20 cellular contexts compared by ENCODE assay signal in the genomic region with DNA sequence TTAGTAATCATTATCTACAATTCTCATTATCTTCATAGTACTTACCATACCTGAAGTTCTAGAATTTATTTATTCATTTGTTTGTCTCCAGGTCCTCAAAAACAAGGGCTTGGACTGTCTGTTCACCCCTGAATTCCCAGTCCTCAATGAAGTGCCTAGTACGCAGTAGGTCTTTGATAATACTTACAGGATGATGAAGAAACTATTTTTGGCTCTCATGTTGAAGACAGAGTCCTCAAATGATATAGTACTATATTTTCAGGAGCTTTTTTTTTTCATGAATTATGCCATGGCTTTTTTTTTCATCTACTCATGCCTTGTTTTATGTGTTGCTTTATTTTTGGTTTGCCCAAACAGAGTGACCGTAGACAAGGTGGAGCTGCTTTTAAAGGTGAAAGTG.
DNase-seq lines count a peak whose midpoint lies in the region; ATAC-seq and TF ChIP-seq lines count a peak whose summit lies in the region.
"Had no signal": no experiment of that assay in that cellular context is flagged by ENCODE, and none has a peak within 500 bp of the region (broad histone marks: within the 10 kb centered on the region; RNA-seq: fewer than 3 reads in every experiment).

No MANE protein-coding gene starts in this region.

- H3K9me3 ChIP-seq in heart left ventricle (no peaks in the 10 kb centered on the region), tibial artery (no peaks in the 10 kb centered on the region)
- H3K9me3 ChIP-seq: MG63, SJSA1 had no signal

- DNase-seq in heart left ventricle = no peak
- DNase-seq in cardiac septum (ENCODE audit: low spot score) = no peak
- DNase-seq in tibial artery = no peak
- no peak for DNase-seq in head of caudate nucleus
- DNase-seq in GM10266 (ENCODE audit: extremely low spot score) = no peak
- DNase-seq: EL; GDM1; IMR-90; KG1; MG63; NCI-H1694; NCI-H2029 treated with DMSO at 0.1 percent for 48 hours; NCI-H446 treated with DMSO at 0.1 percent for 48 hours; NCI-H526; NCI-H82; NK-92 treated with Interleukin-12 subunit alpha and Interleukin-12 subunit beta, amount 100 ng/mL, for 24 hours; PC-3 had no signal

- peaks cover 0 to 14% (median 3%) of the 10 kb centered on the region in 12 donors for H3K4me1 ChIP-seq in heart left ventricle
- peaks cover 7% of the 10 kb centered on the region for H3K4me1 ChIP-seq in rectal smooth muscle tissue (ENCODE audit: control insufficient read depth, insufficient read depth, low read length)
- peaks cover 0 to 35% (median 6%) of the 10 kb centered on the region in 4 donors for H3K4me1 ChIP-seq in tibial artery
- H3K4me1 ChIP-seq: SJSA1 had no signal

- H3K4me3 ChIP-seq in heart left ventricle (no peak overlapping the region), rectal smooth muscle tissue (ENCODE audit: low read length) (no peak overlapping the region), tibial artery (no peak overlapping the region)
- H3K4me3 ChIP-seq: MG63, SJSA1 had no signal

- 52 to 56% (median 54%) methylated on average over 2 of the region's 2 CpGs for WGBS in heart left ventricle, 4 donors

- intact Hi-C loops in heart left ventricle (cut with DNase I) (no loop called here), cardiac septum (cut with DNase I) (no loop called here), tibial artery (cut with DNase I; ENCODE audit: low total_unique reads) (no loop called here), head of caudate nucleus (cut with DNase I) (no loop called here)

- H3K9ac ChIP-seq in rectal smooth muscle tissue (ENCODE audit: low read length) = no peak overlapping the region

- H3K27me3 ChIP-seq in heart left ventricle = no peaks in the 10 kb centered on the region
- no peaks in the 10 kb centered on the region for H3K27me3 ChIP-seq in rectal smooth muscle tissue (ENCODE audit: control insufficient read depth, insufficient read depth, low read length)
- no peaks in the 10 kb centered on the region for H3K27me3 ChIP-seq in tibial artery
- H3K27me3 ChIP-seq: MG63, SJSA1 had no signal

- TF ChIP-seq POLR2A in heart left ventricle (IDR thresholded peaks at IDR 0.05) = no peak

- H3K36me3 ChIP-seq in heart left ventricle (no peaks in the 10 kb centered on the region), rectal smooth muscle tissue (ENCODE audit: control insufficient read depth, insufficient read depth, low read length) (no peaks in the 10 kb centered on the region), tibial artery (no peaks in the 10 kb centered on the region)
- H3K36me3 ChIP-seq: MG63, SJSA1 had no signal

- ATAC-seq in heart left ventricle (peak; percentile 80 to 92 (median 86)), GM19351 (IDR thresholded peaks at IDR 0.05; ENCODE audit: unreplicated experiment) (no peak)
- ATAC-seq: PC-3 had no signal

- peak overlapping the region in 3 of 12 donors; percentile 14 to 32 (median 24) for H3K27ac ChIP-seq in heart left ventricle
- peak overlapping the region; percentile 63 for H3K27ac ChIP-seq in rectal smooth muscle tissue (ENCODE audit: low read depth, low read length)
- peak overlapping the region; percentile 45 to 68 for H3K27ac ChIP-seq in tibial artery
- H3K27ac ChIP-seq: SJSA1 had no signal

- TF ChIP-seq CTCF in heart left ventricle (IDR thresholded peaks at IDR 0.05) (no peak), tibial artery (IDR thresholded peaks at IDR 0.05) (no peak), GM10266 (IDR thresholded peaks at IDR 0.05; ENCODE audit: control insufficient read depth, insufficient read depth, low read depth, missing control alignments) (no peak)
